In genomic region chr7:108497082-108497725, GRCh38 we compare ENCODE assay signal across 9 cellular contexts. TPM values are rescaled to one million over a fixed set of nuclear protein-coding genes. Genes with fewer than 3 reads are reported as not detected.
DNase-seq lines count a peak whose midpoint lies in the region; ATAC-seq and TF ChIP-seq lines count a peak whose summit lies in the region.
"Had no signal": no experiment of that assay in that cellular context is flagged by ENCODE, and none has a peak within 500 bp of the region (broad histone marks: within the 10 kb centered on the region; RNA-seq: fewer than 3 reads in every experiment).

No MANE protein-coding gene starts in this region.

- no peaks in the 10 kb centered on the region for H3K27me3 Mint-ChIP-seq in stimulated activated memory B cell treated with anti-CD40 and anti-IgM and Interleukin-4, amounts not matched to agents 10 μg/mL and 1 μg/mL and 100 μg/mL, for 72 hours

- peaks cover 6 to 33% (median 19%) of the 10 kb centered on the region in 4 donors for H3K36me3 ChIP-seq in liver (ENCODE audit: control insufficient read depth in 4 of 4, insufficient read depth in 3 of 4, low read depth in 1 of 4, low read length in 3 of 4)

- no peaks in the 10 kb centered on the region for H3K9me3 ChIP-seq in liver (ENCODE audit: control insufficient read depth in 4 of 4, low read length in 3 of 4)

- H3K27ac ChIP-seq in liver (ENCODE audit: low read depth in 1 of 2, low read length in 2 of 2): no peak overlapping the region
- H3K27ac ChIP-seq: BLaER1 treated with 17β-estradiol and CSF1 and Interleukin-3, amounts not matched to agents 10 nM and 100 nM had no signal

- TF ChIP-seq CTCF in liver (IDR thresholded peaks at IDR 0.05; ENCODE audit: low read depth, low read length, missing input control): peak; percentile 77

- H3K9me3 Mint-ChIP-seq in stimulated activated memory B cell treated with anti-CD40 and anti-IgM and Interleukin-4, amounts not matched to agents 10 μg/mL and 1 μg/mL and 100 μg/mL, for 72 hours: peaks cover 3% of the 10 kb centered on the region

- DNase-seq in NOMO-1 treated with DMSO at 0.1 percent for 48 hours (lab: John Stamatoyannopoulos, UW; ENCODE audit: unreplicated experiment) (peak; percentile 37), NOMO-1 treated with dmso at 0.1 percent for 144 hours (lab: John Stamatoyannopoulos, UW; ENCODE audit: unreplicated experiment) (no peak), NCI-H1417 treated with DMSO at 0.1 percent for 48 hours (lab: John Stamatoyannopoulos, UW) (peak; percentile 24), SW 1271 (lab: John Stamatoyannopoulos, UW) (peak; percentile 14 to 51), cerebellar cortex (ENCODE audit: low spot score) (peak; percentile 70)

- H3K4me1 Mint-ChIP-seq in stimulated activated memory B cell treated with anti-CD40 and anti-IgM and Interleukin-4, amounts not matched to agents 10 μg/mL and 1 μg/mL and 100 μg/mL, for 72 hours: peaks cover 21% of the 10 kb centered on the region

- H3K4me1 ChIP-seq in liver (ENCODE audit: control insufficient read depth in 4 of 4, insufficient read depth in 4 of 4, low read length in 3 of 4): no peaks in the 10 kb centered on the region

- H3K9ac ChIP-seq in liver (ENCODE audit: low read depth in 1 of 2, low read length in 2 of 2): no peak overlapping the region
- H3K9ac ChIP-seq: BLaER1 treated with 17β-estradiol and CSF1 and Interleukin-3, amounts not matched to agents 10 nM and 100 nM had no signal

- H3K4me3 Mint-ChIP-seq in stimulated activated memory B cell treated with anti-CD40 and anti-IgM and Interleukin-4, amounts not matched to agents 10 μg/mL and 1 μg/mL and 100 μg/mL, for 72 hours: no peak overlapping the region

- peak; percentile 82 to 88 for TF ChIP-seq RAD21 in liver (IDR thresholded peaks at IDR 0.05)

- H3K27me3 ChIP-seq in liver (ENCODE audit: control insufficient read depth in 4 of 4, insufficient read depth in 4 of 4, low read length in 3 of 4): no peaks in the 10 kb centered on the region
- H3K27me3 ChIP-seq: BLaER1 treated with 17β-estradiol and CSF1 and Interleukin-3, amounts not matched to agents 10 nM and 100 nM had no signal

- ATAC-seq in HG02588 (IDR thresholded peaks at IDR 0.05; ENCODE audit: unreplicated experiment): peak; percentile 54
- ATAC-seq in stimulated activated memory B cell treated with anti-CD40 and anti-IgM and Interleukin-4, amounts not matched to agents 10 μg/mL and 1 μg/mL and 100 μg/mL, for 72 hours: peak; percentile 63

- WGBS in liver: 92% methylated on average over 3 of the region's 3 CpGs

- H3K36me3 Mint-ChIP-seq in stimulated activated memory B cell treated with anti-CD40 and anti-IgM and Interleukin-4, amounts not matched to agents 10 μg/mL and 1 μg/mL and 100 μg/mL, for 72 hours: peaks cover 60% of the 10 kb centered on the region

- no peak overlapping the region for H3K4me3 ChIP-seq in liver (ENCODE audit: low read depth in 1 of 3, low read length in 3 of 3)
- H3K4me3 ChIP-seq: BLaER1 treated with 17β-estradiol and CSF1 and Interleukin-3, amounts not matched to agents 10 nM and 100 nM had no signal

- no peak overlapping the region for H3K27ac Mint-ChIP-seq in stimulated activated memory B cell treated with anti-CD40 and anti-IgM and Interleukin-4, amounts not matched to agents 10 μg/mL and 1 μg/mL and 100 μg/mL, for 72 hours

TF ChIP-seq in liver, 16 proteins besides CTCF, POLR2A, EP300 and RAD21:
- TF ChIP-seq SP1 (IDR thresholded peaks at IDR 0.05) (no peak), ZBTB33 (IDR thresholded peaks at IDR 0.05) (no peak), TAF1 (conservative IDR thresholded peaks at IDR 0.05) (no peak), NR2F2 (IDR thresholded peaks at IDR 0.05) (no peak), MAX (IDR thresholded peaks at IDR 0.05) (no peak), GABPA (IDR thresholded peaks at IDR 0.05 in 1 of 2, conservative IDR thresholded peaks at IDR 0.05 in 1 of 2) (no peak), FOXA2 (IDR thresholded peaks at IDR 0.05) (no peak)

RNA-seq across cellular contexts. Expression of gene PNPLA8, which starts 28.7 kb away (rescaled TPM):
- total RNA-seq in liver: 10 to 100 TPM; 29.7 to 30.3 TPM
- 10 to 100 TPM; 14.7 to 16.3 TPM for polyA plus RNA-seq in liver

RNA-seq across cellular contexts. Expression of gene NRCAM, which starts 41.0 kb away (rescaled TPM):
- total RNA-seq in liver: 1 to 10 TPM; 1.1 to 3.2 TPM
- polyA plus RNA-seq in liver: under 1 TPM; 0.17 to 0.18 TPM
